ENCODE assay signal across 1 cellular context in the genomic region with DNA sequence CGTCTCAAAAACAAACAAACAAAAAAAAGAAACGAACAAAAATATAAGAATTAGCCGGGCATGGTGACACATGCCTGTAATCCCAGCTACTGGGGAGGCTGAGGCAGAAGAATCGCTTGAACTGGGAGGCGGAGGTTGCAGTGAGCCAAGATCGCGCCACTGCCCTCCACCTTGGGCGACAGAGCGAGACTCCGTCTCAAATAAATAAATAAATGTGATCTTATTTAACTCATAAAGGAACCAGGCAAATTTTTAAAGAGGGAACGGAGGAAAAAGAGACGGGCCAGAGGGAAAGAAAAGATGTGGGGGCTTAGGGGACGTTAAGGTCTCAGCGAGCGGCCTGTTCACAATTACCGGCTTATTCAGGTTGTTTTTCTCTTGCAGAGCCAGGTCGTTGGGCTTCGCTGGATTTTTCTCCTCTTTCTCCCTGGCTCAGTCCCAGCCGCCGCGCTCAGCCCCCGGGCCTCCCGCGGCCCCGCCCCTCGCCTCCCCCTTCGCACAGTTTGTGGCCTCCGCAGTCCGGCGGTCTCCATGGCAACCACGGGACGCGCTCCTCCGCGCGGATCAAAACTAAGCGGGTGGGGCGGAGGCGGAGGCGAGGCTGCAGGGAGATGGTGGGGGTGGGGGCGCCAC.
TF ChIP-seq lines count a peak whose summit lies in the region.

No MANE protein-coding gene starts in this region.

TF ChIP-seq in HepG2, 621 proteins besides CTCF, POLR2A, EP300 and RAD21 (continues in another document):
- TF ChIP-seq, protein P1, sequence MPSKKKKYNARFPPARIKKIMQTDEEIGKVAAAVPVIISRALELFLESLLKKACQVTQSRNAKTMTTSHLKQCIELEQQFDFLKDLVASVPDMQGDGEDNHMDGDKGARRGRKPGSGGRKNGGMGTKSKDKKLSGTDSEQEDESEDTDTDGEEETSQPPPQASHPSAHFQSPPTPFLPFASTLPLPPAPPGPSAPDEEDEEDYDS (CRISPR knock-in tag; IDR thresholded peaks at IDR 0.05) = no peak
- TF ChIP-seq PTBP1 (IDR thresholded peaks at IDR 0.05; ENCODE audit: low read depth, low read length, poor library complexity, severe bottlenecking) = no peak
- TF ChIP-seq, protein P2, sequence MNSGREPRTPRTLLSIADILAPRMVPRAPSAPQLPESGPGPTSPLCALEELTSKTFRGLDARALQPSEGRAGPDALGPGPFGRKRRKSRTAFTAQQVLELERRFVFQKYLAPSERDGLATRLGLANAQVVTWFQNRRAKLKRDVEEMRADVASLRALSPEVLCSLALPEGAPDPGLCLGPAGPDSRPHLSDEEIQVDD (CRISPR knock-in tag; IDR thresholded peaks at IDR 0.05; ENCODE audit: borderline replicate concordance) = no peak
- no peak; the same call in 1 of the 2 replicates for TF ChIP-seq ZNF205 (CRISPR knock-in tag; IDR thresholded peaks at IDR 0.05)
- TF ChIP-seq, protein P3, sequence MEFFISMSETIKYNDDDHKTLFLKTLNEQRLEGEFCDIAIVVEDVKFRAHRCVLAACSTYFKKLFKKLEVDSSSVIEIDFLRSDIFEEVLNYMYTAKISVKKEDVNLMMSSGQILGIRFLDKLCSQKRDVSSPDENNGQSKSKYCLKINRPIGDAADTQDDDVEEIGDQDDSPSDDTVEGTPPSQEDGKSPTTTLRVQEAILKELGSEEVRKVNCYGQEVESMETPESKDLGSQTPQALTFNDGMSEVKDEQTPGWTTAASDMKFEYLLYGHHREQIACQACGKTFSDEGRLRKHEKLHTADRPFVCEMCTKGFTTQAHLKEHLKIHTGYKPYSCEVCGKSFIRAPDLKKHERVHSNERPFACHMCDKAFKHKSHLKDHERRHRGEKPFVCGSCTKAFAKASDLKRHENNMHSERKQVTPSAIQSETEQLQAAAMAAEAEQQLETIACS (CRISPR knock-in tag; IDR thresholded peaks at IDR 0.05) = no peak
- no peak for TF ChIP-seq ZNF768 (CRISPR knock-in tag; IDR thresholded peaks at IDR 0.05)
- no peak for TF ChIP-seq ZNF644 (CRISPR knock-in tag; IDR thresholded peaks at IDR 0.05; ENCODE audit: low read depth)
- TF ChIP-seq SAFB2 (CRISPR knock-in tag; IDR thresholded peaks at IDR 0.05; ENCODE audit: borderline replicate concordance, low read depth) = no peak
- peak; percentile 44; the same call in 1 of the 2 replicates for TF ChIP-seq PPARG (CRISPR knock-in tag; conservative IDR thresholded peaks at IDR 0.05)
- no peak for TF ChIP-seq SMARCC2 (IDR thresholded peaks at IDR 0.05)
- no peak for TF ChIP-seq KLF9 (CRISPR knock-in tag; IDR thresholded peaks at IDR 0.05; ENCODE audit: low read depth)
- TF ChIP-seq KDM1A (CRISPR knock-in tag; IDR thresholded peaks at IDR 0.05) = no peak
- TF ChIP-seq, protein P4, sequence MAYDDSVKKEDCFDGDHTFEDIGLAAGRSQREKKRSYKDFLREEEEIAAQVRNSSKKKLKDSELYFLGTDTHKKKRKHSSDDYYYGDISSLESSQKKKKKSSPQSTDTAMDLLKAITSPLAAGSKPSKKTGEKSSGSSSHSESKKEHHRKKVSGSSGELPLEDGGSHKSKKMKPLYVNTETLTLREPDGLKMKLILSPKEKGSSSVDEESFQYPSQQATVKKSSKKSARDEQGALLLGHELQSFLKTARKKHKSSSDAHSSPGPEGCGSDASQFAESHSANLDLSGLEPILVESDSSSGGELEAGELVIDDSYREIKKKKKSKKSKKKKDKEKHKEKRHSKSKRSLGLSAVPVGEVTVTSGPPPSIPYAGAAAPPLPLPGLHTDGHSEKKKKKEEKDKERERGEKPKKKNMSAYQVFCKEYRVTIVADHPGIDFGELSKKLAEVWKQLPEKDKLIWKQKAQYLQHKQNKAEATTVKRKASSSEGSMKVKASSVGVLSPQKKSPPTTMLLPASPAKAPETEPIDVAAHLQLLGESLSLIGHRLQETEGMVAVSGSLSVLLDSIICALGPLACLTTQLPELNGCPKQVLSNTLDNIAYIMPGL (CRISPR knock-in tag; IDR thresholded peaks at IDR 0.05; ENCODE audit: borderline replicate concordance in 1 of 2, low read depth in 1 of 2) = no peak
- TF ChIP-seq, protein P5, sequence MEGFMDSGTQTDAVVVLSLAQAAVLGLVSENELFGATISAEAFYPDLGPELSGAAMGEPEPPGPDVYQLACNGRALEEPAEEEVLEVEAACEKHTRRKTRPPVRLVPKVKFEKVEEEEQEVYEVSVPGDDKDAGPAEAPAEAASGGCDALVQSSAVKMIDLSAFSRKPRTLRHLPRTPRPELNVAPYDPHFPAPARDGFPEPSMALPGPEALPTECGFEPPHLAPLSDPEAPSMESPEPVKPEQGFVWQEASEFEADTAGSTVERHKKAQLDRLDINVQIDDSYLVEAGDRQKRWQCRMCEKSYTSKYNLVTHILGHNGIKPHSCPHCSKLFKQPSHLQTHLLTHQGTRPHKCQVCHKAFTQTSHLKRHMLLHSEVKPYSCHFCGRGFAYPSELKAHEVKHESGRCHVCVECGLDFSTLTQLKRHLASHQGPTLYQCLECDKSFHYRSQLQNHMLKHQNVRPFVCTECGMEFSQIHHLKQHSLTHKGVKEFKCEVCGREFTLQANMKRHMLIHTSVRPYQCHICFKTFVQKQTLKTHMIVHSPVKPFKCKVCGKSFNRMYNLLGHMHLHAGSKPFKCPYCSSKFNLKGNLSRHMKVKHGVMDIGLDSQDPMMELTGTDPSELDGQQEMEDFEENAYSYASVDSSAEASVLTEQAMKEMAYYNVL (CRISPR knock-in tag; IDR thresholded peaks at IDR 0.05; ENCODE audit: borderline replicate concordance) = no peak; the same call in 1 of the 2 replicates
- no peak for TF ChIP-seq RFXAP (CRISPR knock-in tag; IDR thresholded peaks at IDR 0.05; ENCODE audit: borderline replicate concordance)
- TF ChIP-seq ATF7-NPFF (CRISPR knock-in tag; IDR thresholded peaks at IDR 0.05; ENCODE audit: low read depth) = no peak
- no peak for TF ChIP-seq ZFX (CRISPR knock-in tag; IDR thresholded peaks at IDR 0.05; ENCODE audit: low read depth)
- TF ChIP-seq HNRNPLL (IDR thresholded peaks at IDR 0.05; ENCODE audit: low read depth, low read length, poor library complexity, severe bottlenecking) = peak; percentile 98
- 0 out of 2 replicates have a peak, but pooled peaks have one; percentile 51 for TF ChIP-seq ZNF598 (CRISPR knock-in tag; IDR thresholded peaks at IDR 0.05; ENCODE audit: borderline replicate concordance)
- TF ChIP-seq, protein P6, sequence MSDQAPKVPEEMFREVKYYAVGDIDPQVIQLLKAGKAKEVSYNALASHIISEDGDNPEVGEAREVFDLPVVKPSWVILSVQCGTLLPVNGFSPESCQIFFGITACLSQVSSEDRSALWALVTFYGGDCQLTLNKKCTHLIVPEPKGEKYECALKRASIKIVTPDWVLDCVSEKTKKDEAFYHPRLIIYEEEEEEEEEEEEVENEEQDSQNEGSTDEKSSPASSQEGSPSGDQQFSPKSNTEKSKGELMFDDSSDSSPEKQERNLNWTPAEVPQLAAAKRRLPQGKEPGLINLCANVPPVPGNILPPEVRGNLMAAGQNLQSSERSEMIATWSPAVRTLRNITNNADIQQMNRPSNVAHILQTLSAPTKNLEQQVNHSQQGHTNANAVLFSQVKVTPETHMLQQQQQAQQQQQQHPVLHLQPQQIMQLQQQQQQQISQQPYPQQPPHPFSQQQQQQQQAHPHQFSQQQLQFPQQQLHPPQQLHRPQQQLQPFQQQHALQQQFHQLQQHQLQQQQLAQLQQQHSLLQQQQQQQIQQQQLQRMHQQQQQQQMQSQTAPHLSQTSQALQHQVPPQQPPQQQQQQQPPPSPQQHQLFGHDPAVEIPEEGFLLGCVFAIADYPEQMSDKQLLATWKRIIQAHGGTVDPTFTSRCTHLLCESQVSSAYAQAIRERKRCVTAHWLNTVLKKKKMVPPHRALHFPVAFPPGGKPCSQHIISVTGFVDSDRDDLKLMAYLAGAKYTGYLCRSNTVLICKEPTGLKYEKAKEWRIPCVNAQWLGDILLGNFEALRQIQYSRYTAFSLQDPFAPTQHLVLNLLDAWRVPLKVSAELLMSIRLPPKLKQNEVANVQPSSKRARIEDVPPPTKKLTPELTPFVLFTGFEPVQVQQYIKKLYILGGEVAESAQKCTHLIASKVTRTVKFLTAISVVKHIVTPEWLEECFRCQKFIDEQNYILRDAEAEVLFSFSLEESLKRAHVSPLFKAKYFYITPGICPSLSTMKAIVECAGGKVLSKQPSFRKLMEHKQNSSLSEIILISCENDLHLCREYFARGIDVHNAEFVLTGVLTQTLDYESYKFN (CRISPR knock-in tag; conservative IDR thresholded peaks at IDR 0.05) = peak; percentile 56
- TF ChIP-seq, protein P7, sequence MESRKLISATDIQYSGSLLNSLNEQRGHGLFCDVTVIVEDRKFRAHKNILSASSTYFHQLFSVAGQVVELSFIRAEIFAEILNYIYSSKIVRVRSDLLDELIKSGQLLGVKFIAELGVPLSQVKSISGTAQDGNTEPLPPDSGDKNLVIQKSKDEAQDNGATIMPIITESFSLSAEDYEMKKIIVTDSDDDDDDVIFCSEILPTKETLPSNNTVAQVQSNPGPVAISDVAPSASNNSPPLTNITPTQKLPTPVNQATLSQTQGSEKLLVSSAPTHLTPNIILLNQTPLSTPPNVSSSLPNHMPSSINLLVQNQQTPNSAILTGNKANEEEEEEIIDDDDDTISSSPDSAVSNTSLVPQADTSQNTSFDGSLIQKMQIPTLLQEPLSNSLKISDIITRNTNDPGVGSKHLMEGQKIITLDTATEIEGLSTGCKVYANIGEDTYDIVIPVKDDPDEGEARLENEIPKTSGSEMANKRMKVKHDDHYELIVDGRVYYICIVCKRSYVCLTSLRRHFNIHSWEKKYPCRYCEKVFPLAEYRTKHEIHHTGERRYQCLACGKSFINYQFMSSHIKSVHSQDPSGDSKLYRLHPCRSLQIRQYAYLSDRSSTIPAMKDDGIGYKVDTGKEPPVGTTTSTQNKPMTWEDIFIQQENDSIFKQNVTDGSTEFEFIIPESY (CRISPR knock-in tag; IDR thresholded peaks at IDR 0.05) = peak; percentile 6; the same call in 1 of the 2 replicates
- TF ChIP-seq ZNF251 (CRISPR knock-in tag; IDR thresholded peaks at IDR 0.05) = no peak
- TF ChIP-seq, protein P8, sequence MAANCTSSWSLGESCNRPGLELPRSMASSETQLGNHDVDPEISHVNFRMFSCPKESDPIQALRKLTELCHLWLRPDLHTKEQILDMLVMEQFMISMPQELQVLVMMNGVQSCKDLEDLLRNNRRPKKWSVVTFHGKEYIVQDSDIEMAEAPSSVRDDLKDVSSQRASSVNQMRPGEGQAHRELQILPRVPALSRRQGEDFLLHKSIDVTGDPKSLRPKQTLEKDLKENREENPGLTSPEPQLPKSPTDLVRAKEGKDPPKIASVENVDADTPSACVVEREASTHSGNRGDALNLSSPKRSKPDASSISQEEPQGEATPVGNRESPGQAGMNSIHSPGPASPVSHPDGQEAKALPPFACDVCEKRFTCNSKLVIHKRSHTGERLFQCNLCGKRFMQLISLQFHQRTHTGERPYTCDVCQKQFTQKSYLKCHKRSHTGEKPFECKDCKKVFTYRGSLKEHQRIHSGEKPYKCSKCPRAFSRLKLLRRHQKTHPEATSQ (CRISPR knock-in tag; IDR thresholded peaks at IDR 0.05; ENCODE audit: borderline replicate concordance) = no peak
- no peak for TF ChIP-seq ZNF235 (CRISPR knock-in tag; IDR thresholded peaks at IDR 0.05; ENCODE audit: borderline replicate concordance)
- 0 out of 2 replicates have a peak, but pooled peaks have one; percentile 44 for TF ChIP-seq SP4 (CRISPR knock-in tag; IDR thresholded peaks at IDR 0.05)
- TF ChIP-seq ZNF350 (CRISPR knock-in tag; IDR thresholded peaks at IDR 0.05; ENCODE audit: borderline replicate concordance, low read depth) = peak; percentile 45; the same call in 1 of the 2 replicates
- no peak for TF ChIP-seq RXRA (CRISPR knock-in tag; IDR thresholded peaks at IDR 0.05)
- peak; percentile 95 for TF ChIP-seq RFX3 (CRISPR knock-in tag; IDR thresholded peaks at IDR 0.05)
- TF ChIP-seq, protein P9, sequence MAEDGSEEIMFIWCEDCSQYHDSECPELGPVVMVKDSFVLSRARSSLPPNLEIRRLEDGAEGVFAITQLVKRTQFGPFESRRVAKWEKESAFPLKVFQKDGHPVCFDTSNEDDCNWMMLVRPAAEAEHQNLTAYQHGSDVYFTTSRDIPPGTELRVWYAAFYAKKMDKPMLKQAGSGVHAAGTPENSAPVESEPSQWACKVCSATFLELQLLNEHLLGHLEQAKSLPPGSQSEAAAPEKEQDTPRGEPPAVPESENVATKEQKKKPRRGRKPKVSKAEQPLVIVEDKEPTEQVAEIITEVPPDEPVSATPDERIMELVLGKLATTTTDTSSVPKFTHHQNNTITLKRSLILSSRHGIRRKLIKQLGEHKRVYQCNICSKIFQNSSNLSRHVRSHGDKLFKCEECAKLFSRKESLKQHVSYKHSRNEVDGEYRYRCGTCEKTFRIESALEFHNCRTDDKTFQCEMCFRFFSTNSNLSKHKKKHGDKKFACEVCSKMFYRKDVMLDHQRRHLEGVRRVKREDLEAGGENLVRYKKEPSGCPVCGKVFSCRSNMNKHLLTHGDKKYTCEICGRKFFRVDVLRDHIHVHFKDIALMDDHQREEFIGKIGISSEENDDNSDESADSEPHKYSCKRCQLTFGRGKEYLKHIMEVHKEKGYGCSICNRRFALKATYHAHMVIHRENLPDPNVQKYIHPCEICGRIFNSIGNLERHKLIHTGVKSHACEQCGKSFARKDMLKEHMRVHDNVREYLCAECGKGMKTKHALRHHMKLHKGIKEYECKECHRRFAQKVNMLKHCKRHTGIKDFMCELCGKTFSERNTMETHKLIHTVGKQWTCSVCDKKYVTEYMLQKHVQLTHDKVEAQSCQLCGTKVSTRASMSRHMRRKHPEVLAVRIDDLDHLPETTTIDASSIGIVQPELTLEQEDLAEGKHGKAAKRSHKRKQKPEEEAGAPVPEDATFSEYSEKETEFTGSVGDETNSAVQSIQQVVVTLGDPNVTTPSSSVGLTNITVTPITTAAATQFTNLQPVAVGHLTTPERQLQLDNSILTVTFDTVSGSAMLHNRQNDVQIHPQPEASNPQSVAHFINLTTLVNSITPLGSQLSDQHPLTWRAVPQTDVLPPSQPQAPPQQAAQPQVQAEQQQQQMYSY (CRISPR knock-in tag; IDR thresholded peaks at IDR 0.05) = no peak
- no peak for TF ChIP-seq ZNF124 (CRISPR knock-in tag; IDR thresholded peaks at IDR 0.05)
- TF ChIP-seq ZBTB1 (CRISPR knock-in tag; IDR thresholded peaks at IDR 0.05; ENCODE audit: borderline replicate concordance) = no peak
- TF ChIP-seq CEBPB (IDR thresholded peaks at IDR 0.05; ENCODE audit: borderline replicate concordance, low read depth, low read length) = no peak
- peak; percentile 35; the same call in 1 of the 2 replicates for TF ChIP-seq MIER3 (CRISPR knock-in tag; IDR thresholded peaks at IDR 0.05; ENCODE audit: borderline replicate concordance)
- TF ChIP-seq, protein P10, sequence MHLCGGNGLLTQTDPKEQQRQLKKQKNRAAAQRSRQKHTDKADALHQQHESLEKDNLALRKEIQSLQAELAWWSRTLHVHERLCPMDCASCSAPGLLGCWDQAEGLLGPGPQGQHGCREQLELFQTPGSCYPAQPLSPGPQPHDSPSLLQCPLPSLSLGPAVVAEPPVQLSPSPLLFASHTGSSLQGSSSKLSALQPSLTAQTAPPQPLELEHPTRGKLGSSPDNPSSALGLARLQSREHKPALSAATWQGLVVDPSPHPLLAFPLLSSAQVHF (CRISPR knock-in tag; IDR thresholded peaks at IDR 0.05) = no peak
- TF ChIP-seq MYNN (CRISPR knock-in tag; IDR thresholded peaks at IDR 0.05; ENCODE audit: low read depth) = no peak
- TF ChIP-seq, protein P11, sequence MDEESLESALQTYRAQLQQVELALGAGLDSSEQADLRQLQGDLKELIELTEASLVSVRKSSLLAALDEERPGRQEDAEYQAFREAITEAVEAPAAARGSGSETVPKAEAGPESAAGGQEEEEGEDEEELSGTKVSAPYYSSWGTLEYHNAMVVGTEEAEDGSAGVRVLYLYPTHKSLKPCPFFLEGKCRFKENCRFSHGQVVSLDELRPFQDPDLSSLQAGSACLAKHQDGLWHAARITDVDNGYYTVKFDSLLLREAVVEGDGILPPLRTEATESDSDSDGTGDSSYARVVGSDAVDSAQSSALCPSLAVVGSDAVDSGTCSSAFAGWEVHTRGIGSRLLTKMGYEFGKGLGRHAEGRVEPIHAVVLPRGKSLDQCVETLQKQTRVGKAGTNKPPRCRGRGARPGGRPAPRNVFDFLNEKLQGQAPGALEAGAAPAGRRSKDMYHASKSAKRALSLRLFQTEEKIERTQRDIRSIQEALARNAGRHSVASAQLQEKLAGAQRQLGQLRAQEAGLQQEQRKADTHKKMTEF (CRISPR knock-in tag; IDR thresholded peaks at IDR 0.05) = peak; percentile 80
- 0 out of 2 replicates have a peak, but pooled peaks have one; percentile 14 for TF ChIP-seq ZBTB7B (CRISPR knock-in tag; IDR thresholded peaks at IDR 0.05)
